8 cellular contexts compared by ENCODE assay signal in the genomic region with DNA sequence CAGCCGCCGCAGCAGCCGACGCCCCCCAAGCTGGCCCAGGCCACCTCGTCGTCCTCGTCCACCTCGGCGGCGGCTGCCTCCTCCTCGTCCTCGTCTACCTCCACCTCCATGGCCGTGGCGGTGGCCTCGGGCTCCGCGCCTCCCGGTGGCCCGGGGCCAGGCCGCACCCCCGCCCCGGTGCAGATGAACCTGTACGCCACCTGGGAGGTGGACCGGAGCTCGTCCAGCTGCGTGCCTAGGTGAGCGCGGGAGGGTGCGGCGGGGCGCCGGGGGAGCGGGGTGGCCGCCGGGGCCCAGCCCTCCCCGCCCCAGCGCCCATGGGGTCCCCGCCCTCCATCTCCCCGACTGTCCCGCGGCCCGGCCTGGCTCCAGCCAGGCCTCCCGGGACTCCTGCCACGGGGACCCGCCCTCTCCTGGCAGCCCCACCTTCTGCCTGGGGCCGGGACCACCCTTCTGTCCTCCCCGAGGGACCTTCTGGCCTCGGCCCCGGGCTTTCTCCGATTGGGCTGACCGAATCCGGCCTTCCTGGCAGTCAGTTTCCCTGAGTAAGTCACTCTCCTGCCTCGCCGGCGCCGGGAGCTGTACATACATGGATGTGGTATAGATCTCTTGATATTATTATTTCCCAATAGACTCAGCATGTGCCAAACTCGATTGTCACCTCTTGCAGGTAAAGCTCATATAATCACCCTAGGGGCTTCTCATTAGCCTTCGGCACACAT. TPM values are rescaled to one million over a fixed set of nuclear protein-coding genes. Genes with fewer than 3 reads are reported as not detected.
DNase-seq lines count a peak whose midpoint lies in the region; ATAC-seq and TF ChIP-seq lines count a peak whose summit lies in the region.

No MANE protein-coding gene starts in this region.

- peak; percentile 35 to 37 for DNase-seq in stimulated activated CD4-positive, alpha-beta T cell treated with anti-CD3 and anti-CD28 coated beads, Interleukin-2, amount 100 ng/mL, for 24 hours
- no peak for DNase-seq in stimulated activated CD4-positive, alpha-beta T cell treated with anti-CD3 and anti-CD28 coated beads, Interleukin-1b, Interleukin-23, amount 100 ng/mL, for 48 hours
- no peak for DNase-seq in activated CD4-positive, alpha-beta memory T cell treated with anti-CD3 and anti-CD28 coated beads, Interleukin-2, amount 10 ng/mL, durations not matched to agents 7 days and 5 days
- DNase-seq in fibroblast of peridontal ligament (ENCODE audit: extremely low read depth) = peak; percentile 28
- DNase-seq in NCI-H1092 treated with DMSO at 0.1 percent for 48 hours (lab: John Stamatoyannopoulos, UW) = no peak
- no peak for DNase-seq in LoVo (ENCODE audit: low spot score)

- CTCF ChIA-PET in activated CD4-positive, alpha-beta memory T cell treated with anti-CD3 and anti-CD28 coated beads, Interleukin-2, amount 10 ng/mL, durations not matched to agents 7 days and 5 days (lab: Charles Lee) = interaction anchor here (0.5 to 7.2 kb wide), 10 partner anchors 10 to 755 kb away, joined by 3 to 60 read pairs (median 6); a partner anchor contains a TSS

- peak overlapping the region; percentile 89 for H3K27ac Mint-ChIP-seq in activated CD4-positive, alpha-beta memory T cell treated with anti-CD3 and anti-CD28 coated beads, Interleukin-2, amount 10 ng/mL, durations not matched to agents 7 days and 5 days
- peak overlapping the region; percentile 72 to 89 (median 82) for H3K27ac Mint-ChIP-seq in nephron

- H3K4me1 Mint-ChIP-seq in activated CD4-positive, alpha-beta memory T cell treated with anti-CD3 and anti-CD28 coated beads, Interleukin-2, amount 10 ng/mL, durations not matched to agents 7 days and 5 days = peaks cover 59% of the 10 kb centered on the region
- H3K4me1 Mint-ChIP-seq in nephron = peaks cover 39% of the 10 kb centered on the region

- ATAC-seq in HG03354 (IDR thresholded peaks at IDR 0.05; ENCODE audit: poor library complexity, severe bottlenecking, unreplicated experiment) = peak; percentile 23

- H3K9me3 Mint-ChIP-seq in activated CD4-positive, alpha-beta memory T cell treated with anti-CD3 and anti-CD28 coated beads, Interleukin-2, amount 10 ng/mL, durations not matched to agents 7 days and 5 days = no peaks in the 10 kb centered on the region
- no peaks in the 10 kb centered on the region for H3K9me3 Mint-ChIP-seq in nephron

- H3K36me3 Mint-ChIP-seq in activated CD4-positive, alpha-beta memory T cell treated with anti-CD3 and anti-CD28 coated beads, Interleukin-2, amount 10 ng/mL, durations not matched to agents 7 days and 5 days (ENCODE audit: low read depth) = peaks cover 64% of the 10 kb centered on the region
- peaks cover 45% of the 10 kb centered on the region for H3K36me3 Mint-ChIP-seq in nephron (ENCODE audit: low read depth)

- peak overlapping the region; percentile 92 for H3K4me3 Mint-ChIP-seq in activated CD4-positive, alpha-beta memory T cell treated with anti-CD3 and anti-CD28 coated beads, Interleukin-2, amount 10 ng/mL, durations not matched to agents 7 days and 5 days
- peak overlapping the region; percentile 91 to 92 (median 92) for H3K4me3 Mint-ChIP-seq in nephron

- H3K27me3 Mint-ChIP-seq in activated CD4-positive, alpha-beta memory T cell treated with anti-CD3 and anti-CD28 coated beads, Interleukin-2, amount 10 ng/mL, durations not matched to agents 7 days and 5 days = no peaks in the 10 kb centered on the region
- peaks cover 5% of the 10 kb centered on the region for H3K27me3 Mint-ChIP-seq in nephron (ENCODE audit: low read depth)

- POLR2A ChIA-PET in activated CD4-positive, alpha-beta memory T cell treated with anti-CD3 and anti-CD28 coated beads, Interleukin-2, amount 10 ng/mL, durations not matched to agents 7 days and 5 days (lab: Charles Lee) = interaction anchor here (0.9 to 10.7 kb wide), 13 partner anchors 11 to 211 kb away, joined by 3 to 103 read pairs (median 5); a partner anchor contains a TSS

- no peak for TF ChIP-seq CTCF in nephron (IDR thresholded peaks at IDR 0.05; ENCODE audit: unreplicated experiment in 3 of 3)

RNA-seq across cellular contexts. Expression of a gene that starts 0.7 kb away (rescaled TPM):
- total RNA-seq in activated CD4-positive, alpha-beta memory T cell treated with anti-CD3 and anti-CD28 coated beads, Interleukin-2, amount 10 ng/mL, durations not matched to agents 7 days and 5 days = 10 to 100 TPM; 86.4 to 95.0 TPM

RNA-seq across cellular contexts. Expression of a gene that starts 18.6 kb away (rescaled TPM):
- total RNA-seq in activated CD4-positive, alpha-beta memory T cell treated with anti-CD3 and anti-CD28 coated beads, Interleukin-2, amount 10 ng/mL, durations not matched to agents 7 days and 5 days = 100 to 1,000 TPM; 230 to 241 TPM

RNA-seq across cellular contexts. Expression of a gene that starts 21.8 kb away (rescaled TPM):
- not detected for total RNA-seq in activated CD4-positive, alpha-beta memory T cell treated with anti-CD3 and anti-CD28 coated beads, Interleukin-2, amount 10 ng/mL, durations not matched to agents 7 days and 5 days

RNA-seq across cellular contexts. Expression of a gene that starts 44.5 kb away (rescaled TPM):
- total RNA-seq in activated CD4-positive, alpha-beta memory T cell treated with anti-CD3 and anti-CD28 coated beads, Interleukin-2, amount 10 ng/mL, durations not matched to agents 7 days and 5 days = under 1 TPM; 0.33 to 0.58 TPM

RNA-seq across cellular contexts. Expression of a gene that starts 59.0 kb away (rescaled TPM):
- under 1 TPM; 0.30 to 0.65 TPM for total RNA-seq in activated CD4-positive, alpha-beta memory T cell treated with anti-CD3 and anti-CD28 coated beads, Interleukin-2, amount 10 ng/mL, durations not matched to agents 7 days and 5 days

Comparison
In these comparisons a context has a peak if more than half of its experiments do, and no peak if none do; other contexts are left out.
1. DNase-seq: peak in stimulated activated CD4-positive, alpha-beta T cell treated with anti-CD3 and anti-CD28 coated beads, Interleukin-2, amount 100 ng/mL, for 24 hours (2 of 2) and fibroblast of peridontal ligament (single experiment); none in stimulated activated CD4-positive, alpha-beta T cell treated with anti-CD3 and anti-CD28 coated beads, Interleukin-1b, Interleukin-23, amount 100 ng/mL, for 48 hours (single experiment), activated CD4-positive, alpha-beta memory T cell treated with anti-CD3 and anti-CD28 coated beads, Interleukin-2, amount 10 ng/mL, durations not matched to agents 7 days and 5 days (single experiment), NCI-H1092 treated with DMSO at 0.1 percent for 48 hours (single experiment) and LoVo (single experiment).